29 cellular contexts compared by ENCODE assay signal in the genomic region with DNA sequence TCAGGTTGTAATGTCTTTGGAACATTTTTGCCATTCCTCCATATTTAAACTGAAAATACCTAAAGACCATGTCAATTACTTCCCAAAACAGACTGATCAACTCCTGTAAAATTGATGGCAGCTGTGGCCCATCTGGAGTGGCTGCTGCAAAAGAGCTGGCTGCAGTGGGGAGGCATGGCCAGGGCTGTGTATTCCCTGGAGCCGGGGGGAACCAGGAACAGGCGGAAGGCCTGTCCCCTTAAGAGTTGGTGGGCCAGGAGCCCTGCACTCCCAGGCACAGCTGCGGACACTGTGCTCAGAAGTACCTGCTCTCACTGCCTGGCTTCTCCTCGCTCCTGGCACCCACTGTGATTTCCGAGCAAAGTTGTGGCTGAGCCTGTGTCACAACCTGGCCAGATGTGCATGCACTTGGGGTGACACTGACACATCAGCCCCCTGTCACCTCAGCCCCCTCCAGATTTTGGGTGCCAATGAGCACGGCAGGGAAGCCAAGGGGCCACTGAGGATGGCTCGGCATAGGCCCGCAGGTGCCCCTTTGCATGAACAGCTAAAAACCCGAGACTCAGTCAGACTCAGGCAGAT.
"Had no signal": no experiment of that assay in that cellular context is flagged by ENCODE, and none has a peak within 500 bp of the region (broad histone marks: within the 10 kb centered on the region; RNA-seq: fewer than 3 reads in every experiment).

No MANE protein-coding gene starts in this region.

- H3K4me1 ChIP-seq: esophagus squamous epithelium, parathyroid adenoma, right atrium auricular region, testis, transverse colon had no signal

- H3K9me3 ChIP-seq: esophagus squamous epithelium, right atrium auricular region, testis, transverse colon had no signal

- H2AFZ ChIP-seq: hepatocyte, parathyroid adenoma had no signal

- ATAC-seq: activated CD8-positive, alpha-beta T cell treated with anti-CD3 and anti-CD28 coated beads for 36 hours; activated T-cell treated with anti-CD3 and anti-CD28 coated beads, Interleukin-2, amount 50 U/mL, for 4 hours; activated T-helper 17 cell treated with anti-CD3 and anti-CD28 coated beads, Interleukin-2, amount 50 U/mL, for 72 hours; left colon; stimulated activated naive CD8-positive, alpha-beta T cell treated with anti-CD3 and anti-CD28 coated beads, Interleukin-15, Interleukin-2, amounts not matched to agents 100 U/mL and 50 U/mL, for 24 hours had no signal

- H3K27ac ChIP-seq: epithelial cell of prostate, esophagus squamous epithelium, hepatocyte, parathyroid adenoma, right atrium auricular region, testis, transverse colon, WERI-Rb-1 had no signal

- H3K4me2 ChIP-seq: hepatocyte had no signal

- H3K4me3 ChIP-seq: esophagus squamous epithelium, hepatocyte, right atrium auricular region, testis, transverse colon had no signal

- H3K79me2 ChIP-seq: hepatocyte, parathyroid adenoma had no signal

- DNase-seq: activated CD4-positive, alpha-beta T cell treated with anti-CD3 and anti-CD28 coated beads for 1 hour; activated CD4-positive, alpha-beta T cell treated with anti-CD3 and anti-CD28 coated beads, Interleukin-2, amount 10 ng/mL, durations not matched to agents 7 days and 5 days; activated CD8-positive, alpha-beta T cell treated with anti-CD3 and anti-CD28 coated beads for 36 hours; activated gamma-delta T cell treated with Interleukin-2 at 50 U/mL for 16 hours; activated naive CD4-positive, alpha-beta T cell treated with anti-CD3 and anti-CD28 coated beads, Interleukin-2, amount 50 U/mL, for 16 hours; activated T-cell treated with anti-CD3 and anti-CD28 coated beads, Interleukin-2, amount 50 U/mL, for 4 hours; amniotic stem cell; central memory CD4-positive, alpha-beta T cell; dermis blood vessel endothelial cell; effector CD4-positive, alpha-beta T cell; esophagus squamous epithelium; foreskin melanocyte; islet precursor cell; left colon; mammary epithelial cell; naive B cell; nucleus accumbens; stimulated activated CD4-positive, alpha-beta T cell treated with anti-CD3 and anti-CD28 coated beads, Interleukin-15, amount 100 ng/mL, for 24 hours; stimulated activated CD4-positive, alpha-beta T cell treated with anti-CD3 and anti-CD28 coated beads, Interleukin-2, amount 100 ng/mL, for 24 hours; stimulated activated naive CD8-positive, alpha-beta T cell treated with anti-CD3 and anti-CD28 coated beads, Interleukin-15, Interleukin-2, amounts not matched to agents 100 U/mL and 50 U/mL, for 24 hours; T1000; testis; transverse colon; WERI-Rb-1 had no signal

- H3K36me3 ChIP-seq: esophagus squamous epithelium, right atrium auricular region, transverse colon, WERI-Rb-1 had no signal

- H3K27me3 ChIP-seq: esophagus squamous epithelium, hepatocyte, right atrium auricular region, testis, transverse colon had no signal
